22 cellular contexts compared by ENCODE assay signal in the genomic region with DNA sequence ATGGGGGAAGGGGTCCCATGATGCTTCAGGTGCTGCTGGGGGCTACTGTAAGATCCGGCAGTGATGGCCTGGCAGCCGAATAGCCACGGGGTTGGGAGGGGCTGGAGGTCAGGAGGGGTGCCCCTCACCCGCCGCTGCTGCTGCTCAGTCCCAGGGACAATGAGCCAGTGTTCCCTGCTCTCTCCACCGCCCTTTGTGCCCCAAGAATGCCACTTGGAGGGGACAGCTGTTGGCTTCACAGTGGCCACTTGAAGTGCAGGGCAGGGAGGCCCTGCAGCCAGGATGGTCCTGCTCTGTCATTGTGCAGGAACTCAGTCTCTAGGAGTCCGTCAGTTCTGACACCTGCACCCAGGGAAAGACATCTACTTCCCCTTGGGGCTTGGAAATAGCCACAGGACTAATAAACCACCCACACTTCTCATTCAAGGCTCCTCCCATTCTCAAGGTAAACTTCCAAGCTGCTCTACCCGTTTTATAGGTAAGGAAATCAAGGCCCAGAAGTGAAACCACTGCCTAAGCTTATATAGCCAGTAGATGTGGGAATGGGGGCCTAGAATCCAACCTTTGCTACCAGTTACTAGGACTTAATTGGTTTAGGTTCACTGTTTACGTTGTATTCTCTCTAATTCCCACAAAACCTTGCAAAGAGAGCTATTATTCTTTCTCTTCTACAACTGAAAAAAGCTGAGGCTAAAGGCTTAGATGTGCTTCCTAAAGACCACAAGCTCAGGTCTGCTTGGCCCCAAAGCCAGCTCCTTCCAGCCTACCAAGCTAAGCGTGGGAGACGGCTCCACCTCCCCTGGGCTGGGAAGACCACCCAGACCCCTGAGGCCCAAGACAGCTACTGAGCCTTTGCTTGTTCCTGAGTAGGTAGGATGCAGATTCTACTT. TPM values are rescaled to one million over a fixed set of nuclear protein-coding genes. Genes with fewer than 3 reads are reported as not detected.
DNase-seq lines count a peak whose midpoint lies in the region; ATAC-seq and TF ChIP-seq lines count a peak whose summit lies in the region.
"Had no signal": no experiment of that assay in that cellular context is flagged by ENCODE, and none has a peak within 500 bp of the region (broad histone marks: within the 10 kb centered on the region; RNA-seq: fewer than 3 reads in every experiment).

No MANE protein-coding gene starts in this region.

- TF ChIP-seq POLR2A in tibial nerve (IDR thresholded peaks at IDR 0.05), result no peak

- H3K4me3 ChIP-seq in SK-N-SH (ENCODE audit: low read depth in 2 of 2, low read length in 1 of 2), result no peak overlapping the region
- peak overlapping the region in 3 of 59 donors; percentile 1 to 16 (median 2) for H3K4me3 ChIP-seq in dorsolateral prefrontal cortex
- no peak overlapping the region for H3K4me3 ChIP-seq in tibial nerve
- H3K4me3 ChIP-seq: BLaER1, gastroesophageal sphincter, uterus had no signal

- H3K27ac ChIP-seq in SK-N-SH (ENCODE audit: low read depth in 2 of 2, low read length in 1 of 2) (no peak overlapping the region), dorsolateral prefrontal cortex (peak overlapping the region in 37 of 59 donors; percentile 0 to 82 (median 53)), tibial nerve (peak overlapping the region; percentile 35 to 76 (median 66))
- H3K27ac ChIP-seq: BLaER1, uterus had no signal

- no peaks in the 10 kb centered on the region for H3K9me2 ChIP-seq in SK-N-SH

- H3K27me3 Mint-ChIP-seq in activated naive CD8-positive, alpha-beta T cell treated with anti-CD3 and anti-CD28 coated beads for 36 hours, result no peaks in the 10 kb centered on the region

- H4K20me1 ChIP-seq in SK-N-SH (ENCODE audit: insufficient read depth), result no peaks in the 10 kb centered on the region
- H4K20me1 ChIP-seq: BLaER1 had no signal

- ATAC-seq in SK-N-SH treated with all-trans-retinoic acid at 6 μM for 48 hours, result peak; percentile 16
- ATAC-seq: gastroesophageal sphincter, left lobe of liver had no signal

- POLR2A ChIA-PET in SK-N-SH (lab: Yijun Ruan, JAX), result no interaction called here

- H3K36me3 Mint-ChIP-seq in activated naive CD8-positive, alpha-beta T cell treated with anti-CD3 and anti-CD28 coated beads for 36 hours, result no peaks in the 10 kb centered on the region

- intact Hi-C loops in dorsolateral prefrontal cortex (cut with DNase I), result no loop called here

- H3F3A ChIP-seq in SK-N-SH (replicated peaks; ENCODE audit: insufficient read depth), result no peaks in the 10 kb centered on the region

- WGBS in SK-N-SH (ENCODE audit: low lambda C conversion rate), result 68% methylated on average over 9 of the region's 11 CpGs
- WGBS in tibial nerve, 2 donors, result 60% methylated on average over 9 of the region's 11 CpGs

- DNase-seq in SK-N-SH (no peak), dorsolateral prefrontal cortex (peak in 9 of 10 donors; percentile 62 to 87 (median 82)), myocyte (ENCODE audit: low read depth) (peak; percentile 47), tibial nerve (ENCODE audit: low spot score in 2 of 2) (no peak), NCI-H1417 (lab: John Stamatoyannopoulos, UW) (no peak), COLO668 (lab: John Stamatoyannopoulos, UW; ENCODE audit: unreplicated experiment) (no peak)
- DNase-seq in activated naive CD8-positive, alpha-beta T cell treated with anti-CD3 and anti-CD28 coated beads for 36 hours, result no peak
- DNase-seq: activated CD4-positive, alpha-beta T cell treated with anti-CD3 and anti-CD28 coated beads, Interleukin-2, amount 50 U/mL, for 48 hours; activated effector memory CD4-positive, alpha-beta T cell treated with Interleukin-2 at 50 U/mL for 16 hours; erythroblast; NCI-H1436 treated with DMSO at 0.1 percent for 48 hours; NCI-H2171 treated with DMSO at 0.1 percent for 48 hours; NCI-H526 treated with DMSO at 0.1 percent for 48 hours; nephron progenitor cell; uterus had no signal

- H2AFZ ChIP-seq in SK-N-SH (ENCODE audit: low read depth), result no peak overlapping the region

- H3K79me2 ChIP-seq in SK-N-SH (ENCODE audit: insufficient read depth), result no peaks in the 10 kb centered on the region

- H3K9ac ChIP-seq in SK-N-SH, result no peak overlapping the region
- H3K9ac ChIP-seq: BLaER1 had no signal

- no peak overlapping the region for H3K27ac Mint-ChIP-seq in activated naive CD8-positive, alpha-beta T cell treated with anti-CD3 and anti-CD28 coated beads for 36 hours
- H3K27ac Mint-ChIP-seq: nephron progenitor cell; T-helper 1 cell treated with Interleukin-12 subunit alpha and Interleukin-12 subunit beta and Interleukin-4 antibody, amounts not matched to agents 30 μg/mL and 1 μg/mL, for 36 hours had no signal

- TF ChIP-seq EP300 in SK-N-SH (IDR thresholded peaks at IDR 0.05; ENCODE audit: borderline replicate concordance in 1 of 2, low read depth in 1 of 2, low read length in 1 of 2), result no peak
- TF ChIP-seq EP300 in tibial nerve (IDR thresholded peaks at IDR 0.05), result peak in 1 of 2 donors; percentile 65

- H3K27me3 ChIP-seq in SK-N-SH (ENCODE audit: insufficient read depth), result no peaks in the 10 kb centered on the region
- no peaks in the 10 kb centered on the region for H3K27me3 ChIP-seq in dorsolateral prefrontal cortex
- H3K27me3 ChIP-seq in tibial nerve, result no peaks in the 10 kb centered on the region
- H3K27me3 ChIP-seq: BLaER1, gastroesophageal sphincter, uterus had no signal

- H3K4me1 ChIP-seq in SK-N-SH (ENCODE audit: control insufficient read depth in 1 of 2, insufficient read depth in 2 of 2, low read depth in 1 of 2, low read length in 1 of 2) (peaks cover 0 to 4% of the 10 kb centered on the region in 2 experiments; a peak in 1 of 4 replicates), tibial nerve (peaks cover 0 to 51% (median 17%) of the 10 kb centered on the region in 4 donors)
- H3K4me1 ChIP-seq: uterus had no signal

- no peaks in the 10 kb centered on the region for H3K36me3 ChIP-seq in SK-N-SH (replicated peaks in 1 of 2; ENCODE audit: control insufficient read depth in 1 of 2, insufficient read depth in 2 of 2, low read length in 1 of 2)
- H3K36me3 ChIP-seq in tibial nerve, result no peaks in the 10 kb centered on the region
- H3K36me3 ChIP-seq: BLaER1, gastroesophageal sphincter, uterus had no signal

- TF ChIP-seq RAD21 in SK-N-SH (IDR thresholded peaks at IDR 0.05; ENCODE audit: low read length), result no peak

- no peak overlapping the region for H3K4me3 Mint-ChIP-seq in activated naive CD8-positive, alpha-beta T cell treated with anti-CD3 and anti-CD28 coated beads for 36 hours
- H3K4me3 Mint-ChIP-seq: nephron progenitor cell; T-helper 1 cell treated with Interleukin-12 subunit alpha and Interleukin-12 subunit beta and Interleukin-4 antibody, amounts not matched to agents 30 μg/mL and 1 μg/mL, for 36 hours had no signal

- no peak overlapping the region for H3K4me2 ChIP-seq in SK-N-SH
- H3K4me2 ChIP-seq: BLaER1 had no signal

- H3K9me3 ChIP-seq in SK-N-SH (no peaks in the 10 kb centered on the region), tibial nerve (no peaks in the 10 kb centered on the region)
- H3K9me3 ChIP-seq: gastroesophageal sphincter, uterus had no signal

- no peaks in the 10 kb centered on the region for H3K9me3 Mint-ChIP-seq in activated naive CD8-positive, alpha-beta T cell treated with anti-CD3 and anti-CD28 coated beads for 36 hours
- H3K9me3 Mint-ChIP-seq: T-helper 1 cell treated with Interleukin-12 subunit alpha and Interleukin-12 subunit beta and Interleukin-4 antibody, amounts not matched to agents 30 μg/mL and 1 μg/mL, for 36 hours had no signal

- CTCF ChIA-PET in SK-N-SH (lab: Yijun Ruan, JAX), result interaction anchor here (0.6 to 22.4 kb wide), 8 partner anchors 12 to 541 kb away, joined by 3 to 691 read pairs (median 4); no protein-coding TSS in a partner anchor

- TF ChIP-seq CTCF in SK-N-SH (IDR thresholded peaks at IDR 0.05) (no peak), dorsolateral prefrontal cortex (IDR thresholded peaks at IDR 0.05 in 54 of 56, conservative IDR thresholded peaks at IDR 0.05 in 2 of 56; ENCODE audit: low read depth in 1 of 56, partially characterized antibody in 56 of 56) (peak in 8 of 56 donors; percentile 8 to 38 (median 18)), tibial nerve (IDR thresholded peaks at IDR 0.05) (no peak)

- H3K4me1 Mint-ChIP-seq in activated naive CD8-positive, alpha-beta T cell treated with anti-CD3 and anti-CD28 coated beads for 36 hours, result no peaks in the 10 kb centered on the region

TF ChIP-seq in SK-N-SH treated with all-trans-retinoic acid at 6 μM for 48 hours, 23 proteins besides CTCF, POLR2A, EP300 and RAD21:
- TF ChIP-seq ZFP3 (CRISPR knock-in tag; IDR thresholded peaks at IDR 0.05), result no peak
- TF ChIP-seq CSDC2 (CRISPR knock-in tag; IDR thresholded peaks at IDR 0.05), result no peak

TF ChIP-seq in SK-N-SH, 30 proteins besides CTCF, POLR2A, EP300 and RAD21 (continues in another document):
- TF ChIP-seq FOSL2 (IDR thresholded peaks at IDR 0.05; ENCODE audit: borderline replicate concordance, low read depth), result no peak
- no peak for TF ChIP-seq RXRA (IDR thresholded peaks at IDR 0.05; ENCODE audit: borderline replicate concordance, low read depth)

RNA-seq across cellular contexts. Expression of a gene that starts 6.2 kb away (rescaled TPM):
- polyA plus RNA-seq in SK-N-SH (2012; rRNA removed), result 0.10 TPM in 1 of 2 replicates, not detected in the other
- not detected in 2 replicates for polyA plus RNA-seq in SK-N-SH (2012; cell fraction: cytosol; rRNA removed)
- polyA plus RNA-seq in SK-N-SH (2012; cell fraction: nucleus; rRNA removed), result not detected in 2 replicates
- total RNA-seq in dorsolateral prefrontal cortex (1 to 10 TPM in 2 of 120 experiments, under 1 TPM in 7, not detected in 111; 0.46 to 1.6 (median 0.68) TPM), myocyte (not detected in 2 replicates), tibial nerve (not detected)
- not detected for polyA plus RNA-seq in myocyte (2012)
- not detected for total RNA-seq in activated naive CD8-positive, alpha-beta T cell treated with anti-CD3 and anti-CD28 coated beads for 36 hours
- total RNA-seq: A172, gastroesophageal sphincter, renal cortical epithelial cell had no signal

RNA-seq across cellular contexts. Expression of a gene that starts 43.9 kb away (rescaled TPM):
- 23.7 and 28.3 TPM in 2 replicates for polyA plus RNA-seq in SK-N-SH (2012; rRNA removed)
- polyA plus RNA-seq in SK-N-SH (2012; cell fraction: cytosol; rRNA removed), result 16.3 and 24.6 TPM in 2 replicates
- 15.8 and 17.1 TPM in 2 replicates for polyA plus RNA-seq in SK-N-SH (2012; cell fraction: nucleus; rRNA removed)
- total RNA-seq in dorsolateral prefrontal cortex, result 100 to 1,000 TPM in 13 of 120 experiments, 10 to 100 TPM in 107; 47.4 to 222 (median 76.7) TPM
- total RNA-seq in myocyte, result 3.0 and 5.1 TPM in 2 replicates
- polyA plus RNA-seq in myocyte (2012), result 8.3 TPM
- 100 to 1,000 TPM in 3 of 4 donors, 10 to 100 TPM in 1; 93.3 to 121 (median 117) TPM for total RNA-seq in tibial nerve
- under 1 TPM; 0.56 to 0.98 TPM for total RNA-seq in activated naive CD8-positive, alpha-beta T cell treated with anti-CD3 and anti-CD28 coated beads for 36 hours

Comparison
In these comparisons a context has a peak if more than half of its experiments do, and no peak if none do; other contexts are left out.
1. DNase-seq: peak in dorsolateral prefrontal cortex (9 of 10) and myocyte (single experiment); none in SK-N-SH (single experiment), tibial nerve (0 of 2), activated naive CD8-positive, alpha-beta T cell treated with anti-CD3 and anti-CD28 coated beads for 36 hours (single experiment), NCI-H1417 (0 of 3) and COLO668 (single experiment).
2. H3K27ac ChIP-seq: peak in dorsolateral prefrontal cortex (37 of 59) and tibial nerve (4 of 4); none in SK-N-SH (0 of 2).